ENCODE assay signal across 1 cellular context in genomic region chr12:64103821-64104220, GRCh38.
TF ChIP-seq lines count a peak whose summit lies in the region.

No MANE protein-coding gene starts in this region.

TF ChIP-seq in SK-N-SH treated with all-trans-retinoic acid at 6 μM for 48 hours, 23 proteins besides CTCF, POLR2A, EP300 and RAD21 (continued from another document):
- no peak for TF ChIP-seq OSR1 (CRISPR knock-in tag; IDR thresholded peaks at IDR 0.05)
